17 cellular contexts compared by ENCODE assay signal in the genomic region with DNA sequence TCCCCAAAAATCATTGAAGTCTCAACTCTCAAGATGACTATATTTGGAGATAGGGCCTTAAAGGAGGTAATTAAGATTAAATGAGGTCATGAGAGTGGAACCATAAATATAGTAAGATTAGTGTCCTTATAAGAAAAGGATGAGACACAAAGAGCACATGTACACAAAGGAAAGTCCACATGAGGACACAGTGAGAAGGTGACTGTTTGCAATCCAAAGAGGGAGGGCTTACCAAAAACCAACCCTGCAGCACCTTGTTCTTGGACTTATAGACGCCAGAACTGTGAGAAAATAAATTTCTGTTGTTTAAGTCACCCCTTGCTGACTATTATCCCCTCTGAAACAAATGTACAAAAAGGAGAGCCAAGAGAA.
A peak's percentile ranks its signal among the peaks of the same experiment; 100 is the strongest.
DNase-seq lines count a peak whose midpoint lies in the region; ATAC-seq, FAIRE-seq and TF ChIP-seq lines count a peak whose summit lies in the region.
"Had no signal": no experiment of that assay in that cellular context is flagged by ENCODE, and none has a peak within 500 bp of the region (broad histone marks: within the 10 kb centered on the region; RNA-seq: fewer than 3 reads in every experiment).

No MANE protein-coding gene starts in this region.

- BruUV-seq in HepG2 (replicated peaks; lab: Mats Ljungman, UMichigan) = no TSS peak

- intact Hi-C loops in HepG2 (cut with micrococcal nuclease; ENCODE audit: unreplicated experiment) = no loop called here
- intact Hi-C loops in right lobe of liver (cut with DNase I) = no loop called here

- WGBS in HepG2 (ENCODE audit: low lambda C conversion rate) = 3% methylated on average over 1 of the region's 1 CpG
- WGBS in right lobe of liver (ENCODE audit: insufficient coverage, low coverage, low lambda C conversion rate, missing lambda C conversion rate) = 20% methylated on average over 1 of the region's 1 CpG
- WGBS in smooth muscle cell (ENCODE audit: low lambda C conversion rate) = 84% methylated on average over 1 of the region's 1 CpG

- no peaks in the 10 kb centered on the region for H3K36me3 Mint-ChIP-seq in central memory CD8-positive, alpha-beta T cell (ENCODE audit: insufficient read depth)

- no peaks in the 10 kb centered on the region for H3F3A ChIP-seq in smooth muscle cell (ENCODE audit: low read depth)

- H3K4me3 ChIP-seq in HepG2 (replicated peaks in 1 of 3; ENCODE audit: insufficient read depth in 1 of 3, low read depth in 2 of 3, low read length in 3 of 3) = no peak overlapping the region
- no peak overlapping the region for H3K4me3 ChIP-seq in right lobe of liver
- no peak overlapping the region for H3K4me3 ChIP-seq in smooth muscle cell
- H3K4me3 ChIP-seq: BLaER1, GM23338 had no signal

- TF ChIP-seq POLR2A in HepG2 (IDR thresholded peaks at IDR 0.05; ENCODE audit: insufficient read depth in 1 of 2, low read depth in 2 of 2, low read length in 2 of 2) = no peak
- no peak for TF ChIP-seq POLR2A in right lobe of liver (IDR thresholded peaks at IDR 0.05)

- H3K27ac Mint-ChIP-seq in central memory CD8-positive, alpha-beta T cell (ENCODE audit: low read depth) = peak overlapping the region; percentile 17

- no peak for FAIRE-seq in HepG2 (lab: Jason Lieb, UNC)
- FAIRE-seq: HTR-8/SVneo had no signal

- no peak for DNase-seq in HepG2 (ENCODE audit: low spot score)
- no peak for DNase-seq in right lobe of liver
- no peak for DNase-seq in central memory CD8-positive, alpha-beta T cell (ENCODE audit: low spot score in 2 of 2)
- no peak for DNase-seq in smooth muscle cell (lab: John Stamatoyannopoulos, UW; ENCODE audit: unreplicated experiment)
- DNase-seq in HuH-7.5 (ENCODE audit: low spot score) = no peak
- DNase-seq: 8988T; AML-193; CD8-positive, alpha-beta memory T cell; GF-D8 had no signal

- TF ChIP-seq RAD21 in HepG2 (CRISPR knock-in tag; IDR thresholded peaks at IDR 0.05) = no peak

- CTCF ChIA-PET in HepG2 (lab: Yijun Ruan, JAX; ENCODE audit: low intra/inter-chr PET ratio, low total read pairs) = no interaction called here

- POLR2A ChIA-PET in HepG2 (lab: Yijun Ruan, JAX) = no interaction called here

- H4K20me1 ChIP-seq in HepG2 (ENCODE audit: insufficient read depth, low read length) (no peaks in the 10 kb centered on the region), smooth muscle cell (ENCODE audit: low read depth) (no peaks in the 10 kb centered on the region)
- H4K20me1 ChIP-seq: BLaER1 had no signal

- peaks cover 8% of the 10 kb centered on the region for H3K4me1 Mint-ChIP-seq in central memory CD8-positive, alpha-beta T cell

- no peaks in the 10 kb centered on the region for H3K4me1 ChIP-seq in HepG2 (ENCODE audit: insufficient read depth, low read length)
- H3K4me1 ChIP-seq in right lobe of liver = peaks cover 0 to 2% (median 0%) of the 10 kb centered on the region in 4 donors
- peaks cover 10% of the 10 kb centered on the region for H3K4me1 ChIP-seq in smooth muscle cell (ENCODE audit: low read depth)
- H3K4me1 ChIP-seq: BLaER1, Caco-2 had no signal

- ATAC-seq in HepG2 (no peak), right lobe of liver (no peak), HG02610 (IDR thresholded peaks at IDR 0.05; ENCODE audit: unreplicated experiment) (no peak), GM18517 (IDR thresholded peaks at IDR 0.05; ENCODE audit: unreplicated experiment) (no peak)
- ATAC-seq in central memory CD8-positive, alpha-beta T cell (replicated peaks; ENCODE audit: extremely low read depth, poor library complexity, severe bottlenecking) = no peak

- in situ Hi-C loops in HepG2 (cut with HindIII; ENCODE audit: extremely low pct_ligation_motif_present, low pct_unique_long_range_greater_than_20kb) = no loop called here

- no peak overlapping the region for H3K9ac ChIP-seq in HepG2 (ENCODE audit: insufficient read depth, low read depth, low read length)
- no peak overlapping the region for H3K9ac ChIP-seq in smooth muscle cell (ENCODE audit: low read depth)
- H3K9ac ChIP-seq: BLaER1 had no signal

- no peaks in the 10 kb centered on the region for H3K27me3 Mint-ChIP-seq in central memory CD8-positive, alpha-beta T cell
- H3K27me3 Mint-ChIP-seq: CD8-positive, alpha-beta memory T cell had no signal

- no peak overlapping the region for H3K4me2 ChIP-seq in HepG2 (ENCODE audit: low read depth, low read length)
- H3K4me2 ChIP-seq in smooth muscle cell = no peak overlapping the region
- H3K4me2 ChIP-seq: BLaER1, GM23338 had no signal

- TF ChIP-seq EP300 in HepG2 (IDR thresholded peaks at IDR 0.05; ENCODE audit: low read depth in 2 of 2, low read length in 2 of 2) = no peak
- TF ChIP-seq EP300 in HepG2 (CRISPR knock-in tag; IDR thresholded peaks at IDR 0.05; ENCODE audit: borderline replicate concordance) = no peak

- H3K27ac ChIP-seq in HepG2 (ENCODE audit: extremely low read length, insufficient read depth, low read length) = no peak overlapping the region
- H3K27ac ChIP-seq in right lobe of liver = no peak overlapping the region
- peak overlapping the region; percentile 32 for H3K27ac ChIP-seq in smooth muscle cell (ENCODE audit: low read depth)
- H3K27ac ChIP-seq: BLaER1 had no signal

- H2AFZ ChIP-seq in HepG2 (ENCODE audit: low read length) = no peak overlapping the region
- H2AFZ ChIP-seq in smooth muscle cell (ENCODE audit: low read depth) = no peak overlapping the region
- H2AFZ ChIP-seq: GM23338 had no signal

- H3K79me2 ChIP-seq in HepG2 (ENCODE audit: insufficient read depth, low read length) (no peaks in the 10 kb centered on the region), smooth muscle cell (ENCODE audit: low read depth) (no peaks in the 10 kb centered on the region)

- H3K9me3 ChIP-seq in HepG2 (ENCODE audit: low read length) = no peaks in the 10 kb centered on the region
- no peaks in the 10 kb centered on the region for H3K9me3 ChIP-seq in right lobe of liver
- no peaks in the 10 kb centered on the region for H3K9me3 ChIP-seq in smooth muscle cell (replicated peaks; ENCODE audit: low read depth)
- H3K9me3 ChIP-seq: Caco-2 had no signal

- H3K36me3 ChIP-seq in HepG2 (replicated peaks in 1 of 2; ENCODE audit: control insufficient read depth in 1 of 2, insufficient read depth in 2 of 2, low read length in 2 of 2) = no peaks in the 10 kb centered on the region
- H3K36me3 ChIP-seq in right lobe of liver = no peaks in the 10 kb centered on the region
- no peaks in the 10 kb centered on the region for H3K36me3 ChIP-seq in smooth muscle cell (ENCODE audit: low read depth)
- H3K36me3 ChIP-seq: BLaER1 had no signal

- no peaks in the 10 kb centered on the region for H3K9me3 Mint-ChIP-seq in central memory CD8-positive, alpha-beta T cell
- H3K9me3 Mint-ChIP-seq: GM23338, H9 had no signal

- H3K27me3 ChIP-seq in HepG2 (ENCODE audit: control insufficient read depth in 1 of 2, insufficient read depth in 2 of 2, low read length in 2 of 2) (peaks cover 0 to 3% of the 10 kb centered on the region in 2 experiments; a peak in 1 of 5 replicates), right lobe of liver (no peaks in the 10 kb centered on the region), smooth muscle cell (ENCODE audit: low read depth) (no peaks in the 10 kb centered on the region)
- H3K27me3 ChIP-seq: BLaER1 had no signal

- no peak overlapping the region for H3K4me3 Mint-ChIP-seq in central memory CD8-positive, alpha-beta T cell
- H3K4me3 Mint-ChIP-seq: GM23338, H9, HFFc6 had no signal

- no peak for TF ChIP-seq CTCF in HepG2 (CRISPR knock-in tag; IDR thresholded peaks at IDR 0.05)
- no peak for TF ChIP-seq CTCF in right lobe of liver (IDR thresholded peaks at IDR 0.05)
- TF ChIP-seq CTCF in smooth muscle cell (IDR thresholded peaks at IDR 0.05; ENCODE audit: borderline replicate concordance, insufficient read depth, poor library complexity, severe bottlenecking) = no peak

TF ChIP-seq in HepG2, 621 proteins besides CTCF, POLR2A, EP300 and RAD21:
- TF ChIP-seq MNT (IDR thresholded peaks at IDR 0.05) = peak; percentile 76
- TF ChIP-seq MYNN (CRISPR knock-in tag; IDR thresholded peaks at IDR 0.05; ENCODE audit: low read depth) = no peak
